Comparison of ENCODE assay signal across 1 cellular context in genomic region chr1:53121319-53122172, GRCh38.
TF ChIP-seq lines count a peak whose summit lies in the region.

No MANE protein-coding gene starts in this region.

TF ChIP-seq in HepG2, 621 proteins besides CTCF, POLR2A, EP300 and RAD21 (continued from another document and continues in another):
- TF ChIP-seq ZGPAT (CRISPR knock-in tag; IDR thresholded peaks at IDR 0.05) = peak; percentile 85
- TF ChIP-seq SCMH1 (CRISPR knock-in tag; IDR thresholded peaks at IDR 0.05; ENCODE audit: borderline replicate concordance) = no peak
- TF ChIP-seq RBM39 (IDR thresholded peaks at IDR 0.05; ENCODE audit: low read depth, low read length, poor library complexity, severe bottlenecking) = peak; percentile 40
- TF ChIP-seq TRAFD1 (CRISPR knock-in tag; IDR thresholded peaks at IDR 0.05; ENCODE audit: borderline replicate concordance) = no peak
- TF ChIP-seq STAT5B (CRISPR knock-in tag; IDR thresholded peaks at IDR 0.05) = no peak
- peak in 1 of 2 experiments; percentile 82; a peak in 2 of 4 replicates for TF ChIP-seq ATF4 (CRISPR knock-in tag; IDR thresholded peaks at IDR 0.05)
- no peak for TF ChIP-seq EEA1 (CRISPR knock-in tag; IDR thresholded peaks at IDR 0.05; ENCODE audit: borderline replicate concordance)
- TF ChIP-seq ZNF235 (CRISPR knock-in tag; IDR thresholded peaks at IDR 0.05; ENCODE audit: borderline replicate concordance) = peak; percentile 77; the same call in 1 of the 2 replicates
- TF ChIP-seq, protein P1, sequence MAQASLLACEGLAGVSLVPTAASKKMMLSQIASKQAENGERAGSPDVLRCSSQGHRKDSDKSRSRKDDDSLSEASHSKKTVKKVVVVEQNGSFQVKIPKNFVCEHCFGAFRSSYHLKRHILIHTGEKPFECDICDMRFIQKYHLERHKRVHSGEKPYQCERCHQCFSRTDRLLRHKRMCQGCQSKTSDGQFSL (CRISPR knock-in tag; IDR thresholded peaks at IDR 0.05) = no peak
- no peak for TF ChIP-seq SATB2 (CRISPR knock-in tag; IDR thresholded peaks at IDR 0.05)
- TF ChIP-seq ATAD3A (CRISPR knock-in tag; IDR thresholded peaks at IDR 0.05) = no peak
- peak; percentile 61 for TF ChIP-seq ZNF883 (CRISPR knock-in tag; IDR thresholded peaks at IDR 0.05; ENCODE audit: not compliant biosample characterization)
- no peak for TF ChIP-seq AGO1 (IDR thresholded peaks at IDR 0.05; ENCODE audit: low read depth, low read length, poor library complexity, severe bottlenecking)
- no peak for TF ChIP-seq TRIM24 (CRISPR knock-in tag; IDR thresholded peaks at IDR 0.05)
- TF ChIP-seq GFI1 (CRISPR knock-in tag; IDR thresholded peaks at IDR 0.05; ENCODE audit: borderline replicate concordance) = peak; percentile 78; the same call in 1 of the 2 replicates
- TF ChIP-seq HNF4G (IDR thresholded peaks at IDR 0.05; ENCODE audit: borderline replicate concordance, low read depth, low read length) = peak; percentile 91
- peak; percentile 94 for TF ChIP-seq HNF4G (CRISPR knock-in tag; IDR thresholded peaks at IDR 0.05; ENCODE audit: borderline replicate concordance, low read depth)
- peak; percentile 50 for TF ChIP-seq ASH2L (IDR thresholded peaks at IDR 0.05; ENCODE audit: insufficient read length, low read depth, low read length)
- TF ChIP-seq CEBPG (CRISPR knock-in tag; IDR thresholded peaks at IDR 0.05) = peak; percentile 30; the same call in 1 of the 2 replicates
- no peak for TF ChIP-seq SAFB2 (CRISPR knock-in tag; IDR thresholded peaks at IDR 0.05; ENCODE audit: borderline replicate concordance, low read depth)
- TF ChIP-seq, protein P2, sequence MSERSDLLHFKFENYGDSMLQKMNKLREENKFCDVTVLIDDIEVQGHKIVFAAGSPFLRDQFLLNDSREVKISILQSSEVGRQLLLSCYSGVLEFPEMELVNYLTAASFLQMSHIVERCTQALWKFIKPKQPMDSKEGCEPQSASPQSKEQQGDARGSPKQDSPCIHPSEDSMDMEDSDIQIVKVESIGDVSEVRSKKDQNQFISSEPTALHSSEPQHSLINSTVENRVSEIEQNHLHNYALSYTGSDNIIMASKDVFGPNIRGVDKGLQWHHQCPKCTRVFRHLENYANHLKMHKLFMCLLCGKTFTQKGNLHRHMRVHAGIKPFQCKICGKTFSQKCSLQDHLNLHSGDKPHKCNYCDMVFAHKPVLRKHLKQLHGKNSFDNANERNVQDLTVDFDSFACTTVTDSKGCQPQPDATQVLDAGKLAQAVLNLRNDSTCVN (CRISPR knock-in tag; IDR thresholded peaks at IDR 0.05; ENCODE audit: borderline replicate concordance) = peak; percentile 54; the same call in 1 of the 2 replicates
- no peak; the same call in 1 of the 2 replicates for TF ChIP-seq CREBL2 (CRISPR knock-in tag; IDR thresholded peaks at IDR 0.05; ENCODE audit: borderline replicate concordance)
- no peak for TF ChIP-seq CEBPB (IDR thresholded peaks at IDR 0.05; ENCODE audit: borderline replicate concordance, low read depth, low read length)
- no peak for TF ChIP-seq ZNF737 (CRISPR knock-in tag; IDR thresholded peaks at IDR 0.05; ENCODE audit: borderline replicate concordance)
- peak; percentile 56; the same call in 1 of the 2 replicates for TF ChIP-seq CREM (IDR thresholded peaks at IDR 0.05)
- no peak for TF ChIP-seq CREM (CRISPR knock-in tag; IDR thresholded peaks at IDR 0.05)
- TF ChIP-seq ZNF460 (CRISPR knock-in tag; IDR thresholded peaks at IDR 0.05; ENCODE audit: borderline replicate concordance) = no peak; the same call in 1 of the 2 replicates
- peak; percentile 31; the same call in 1 of the 2 replicates for TF ChIP-seq ZNF552 (CRISPR knock-in tag; IDR thresholded peaks at IDR 0.05; ENCODE audit: borderline replicate concordance)
- no peak for TF ChIP-seq ZFP82 (CRISPR knock-in tag; IDR thresholded peaks at IDR 0.05; ENCODE audit: borderline replicate concordance)
- TF ChIP-seq MAFK (conservative IDR thresholded peaks at IDR 0.05 in 1 of 2, IDR thresholded peaks at IDR 0.05 in 1 of 2; ENCODE audit: low read length in 2 of 2) = no peak
- TF ChIP-seq, protein P3, sequence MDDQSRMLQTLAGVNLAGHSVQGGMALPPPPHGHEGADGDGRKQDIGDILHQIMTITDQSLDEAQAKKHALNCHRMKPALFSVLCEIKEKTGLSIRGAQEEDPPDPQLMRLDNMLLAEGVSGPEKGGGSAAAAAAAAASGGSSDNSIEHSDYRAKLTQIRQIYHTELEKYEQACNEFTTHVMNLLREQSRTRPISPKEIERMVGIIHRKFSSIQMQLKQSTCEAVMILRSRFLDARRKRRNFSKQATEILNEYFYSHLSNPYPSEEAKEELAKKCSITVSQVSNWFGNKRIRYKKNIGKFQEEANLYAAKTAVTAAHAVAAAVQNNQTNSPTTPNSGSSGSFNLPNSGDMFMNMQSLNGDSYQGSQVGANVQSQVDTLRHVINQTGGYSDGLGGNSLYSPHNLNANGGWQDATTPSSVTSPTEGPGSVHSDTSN (CRISPR knock-in tag; IDR thresholded peaks at IDR 0.05; ENCODE audit: borderline replicate concordance) = no peak
- peak; percentile 77 for TF ChIP-seq SOX13 (IDR thresholded peaks at IDR 0.05)
- peak in 1 of 2 experiments; percentile 84; a peak in 2 of 4 replicates for TF ChIP-seq SOX13 (CRISPR knock-in tag; conservative IDR thresholded peaks at IDR 0.05 in 1 of 2, IDR thresholded peaks at IDR 0.05 in 1 of 2)
- TF ChIP-seq THAP7 (CRISPR knock-in tag; IDR thresholded peaks at IDR 0.05) = no peak
- 0 out of 2 replicates have a peak, but pooled peaks have one; percentile 31 for TF ChIP-seq TSC22D2 (CRISPR knock-in tag; IDR thresholded peaks at IDR 0.05; ENCODE audit: borderline replicate concordance)
- TF ChIP-seq, protein P4, sequence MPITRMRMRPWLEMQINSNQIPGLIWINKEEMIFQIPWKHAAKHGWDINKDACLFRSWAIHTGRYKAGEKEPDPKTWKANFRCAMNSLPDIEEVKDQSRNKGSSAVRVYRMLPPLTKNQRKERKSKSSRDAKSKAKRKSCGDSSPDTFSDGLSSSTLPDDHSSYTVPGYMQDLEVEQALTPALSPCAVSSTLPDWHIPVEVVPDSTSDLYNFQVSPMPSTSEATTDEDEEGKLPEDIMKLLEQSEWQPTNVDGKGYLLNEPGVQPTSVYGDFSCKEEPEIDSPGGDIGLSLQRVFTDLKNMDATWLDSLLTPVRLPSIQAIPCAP (CRISPR knock-in tag; IDR thresholded peaks at IDR 0.05; ENCODE audit: low read depth) = no peak
- TF ChIP-seq MLXIP (CRISPR knock-in tag; IDR thresholded peaks at IDR 0.05; ENCODE audit: borderline replicate concordance) = no peak
- TF ChIP-seq RBFOX2 (IDR thresholded peaks at IDR 0.05; ENCODE audit: low read depth, low read length) = no peak
- no peak for TF ChIP-seq MAFG (CRISPR knock-in tag; IDR thresholded peaks at IDR 0.05)
- peak; percentile 40; the same call in 1 of the 2 replicates for TF ChIP-seq HES4 (CRISPR knock-in tag; IDR thresholded peaks at IDR 0.05; ENCODE audit: borderline replicate concordance)
- peak; percentile 65; the same call in 1 of the 2 replicates for TF ChIP-seq ISL2 (CRISPR knock-in tag; IDR thresholded peaks at IDR 0.05)
- no peak for TF ChIP-seq ZNF878 (CRISPR knock-in tag; IDR thresholded peaks at IDR 0.05)
- peak; percentile 45; the same call in 1 of the 2 replicates for TF ChIP-seq POLR2G (IDR thresholded peaks at IDR 0.05; ENCODE audit: low read depth, low read length)
- TF ChIP-seq ZNF607 (CRISPR knock-in tag; IDR thresholded peaks at IDR 0.05; ENCODE audit: borderline replicate concordance) = peak; percentile 63; the same call in 1 of the 2 replicates
- peak; percentile 88; the same call in 1 of the 2 replicates for TF ChIP-seq ZBTB20 (CRISPR knock-in tag; IDR thresholded peaks at IDR 0.05; ENCODE audit: borderline replicate concordance, low read depth)
- TF ChIP-seq ZNF790 (CRISPR knock-in tag; IDR thresholded peaks at IDR 0.05; ENCODE audit: borderline replicate concordance) = no peak
- TF ChIP-seq FOXP1 (IDR thresholded peaks at IDR 0.05) = no peak
- TF ChIP-seq FOXP1 (CRISPR knock-in tag; IDR thresholded peaks at IDR 0.05) = peak; percentile 83
- no peak for TF ChIP-seq TAF1 (CRISPR knock-in tag; IDR thresholded peaks at IDR 0.05)
- TF ChIP-seq ATRX (CRISPR knock-in tag; IDR thresholded peaks at IDR 0.05; ENCODE audit: borderline replicate concordance) = no peak
- no peak for TF ChIP-seq ELF1 (CRISPR knock-in tag; IDR thresholded peaks at IDR 0.05)
- TF ChIP-seq ZNF747 (CRISPR knock-in tag; IDR thresholded peaks at IDR 0.05; ENCODE audit: borderline replicate concordance) = peak; percentile 86
- TF ChIP-seq PRPF4 (IDR thresholded peaks at IDR 0.05; ENCODE audit: low read depth, low read length, poor library complexity, severe bottlenecking) = no peak
- TF ChIP-seq GTF2F1 (IDR thresholded peaks at IDR 0.05; ENCODE audit: low read length) = no peak
- TF ChIP-seq, protein P5, sequence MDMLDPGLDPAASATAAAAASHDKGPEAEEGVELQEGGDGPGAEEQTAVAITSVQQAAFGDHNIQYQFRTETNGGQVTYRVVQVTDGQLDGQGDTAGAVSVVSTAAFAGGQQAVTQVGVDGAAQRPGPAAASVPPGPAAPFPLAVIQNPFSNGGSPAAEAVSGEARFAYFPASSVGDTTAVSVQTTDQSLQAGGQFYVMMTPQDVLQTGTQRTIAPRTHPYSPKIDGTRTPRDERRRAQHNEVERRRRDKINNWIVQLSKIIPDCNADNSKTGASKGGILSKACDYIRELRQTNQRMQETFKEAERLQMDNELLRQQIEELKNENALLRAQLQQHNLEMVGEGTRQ (IDR thresholded peaks at IDR 0.05; ENCODE audit: low read depth, low read length) = peak; percentile 50; the same call in 1 of the 2 replicates
- TF ChIP-seq, protein P5 (CRISPR knock-in tag; IDR thresholded peaks at IDR 0.05; ENCODE audit: borderline replicate concordance) = peak; percentile 78; the same call in 1 of the 2 replicates
- TF ChIP-seq ZNF232 (CRISPR knock-in tag; IDR thresholded peaks at IDR 0.05; ENCODE audit: borderline replicate concordance) = 0 out of 2 replicates have a peak, but pooled peaks have one; percentile 55
